Comparison of ENCODE assay signal across 8 cellular contexts in the genomic region with DNA sequence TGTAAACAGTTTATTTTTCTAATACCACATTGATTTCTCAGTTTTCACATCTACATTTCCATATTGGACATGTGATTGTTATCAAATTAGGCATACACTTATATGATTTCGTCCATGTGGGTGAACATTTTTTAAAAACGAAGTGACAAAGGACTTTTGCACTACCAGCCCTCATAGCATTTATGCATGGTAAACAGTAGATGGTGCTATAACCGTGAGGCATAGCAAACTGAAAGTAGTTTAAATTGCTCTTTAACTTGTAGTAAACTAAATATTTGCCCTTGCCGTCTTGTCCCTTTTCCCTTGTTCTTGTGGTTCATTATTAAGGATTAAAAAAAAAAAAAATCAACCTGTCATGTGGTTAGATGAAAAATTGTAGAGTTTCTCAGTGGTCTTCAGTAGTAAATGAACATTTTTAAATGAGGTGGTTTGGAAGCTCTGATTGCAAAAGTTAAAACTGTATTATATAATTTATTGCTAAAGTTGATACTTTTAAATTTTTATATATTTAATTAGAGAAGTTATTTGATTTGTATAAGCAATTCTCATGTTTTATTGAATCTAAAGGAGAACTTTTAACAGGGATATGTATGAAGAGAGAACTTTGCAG. TPM values are rescaled to one million over a fixed set of nuclear protein-coding genes. Genes with fewer than 3 reads are reported as not detected.
A peak's percentile ranks its signal among the peaks of the same experiment; 100 is the strongest.
DNase-seq lines count a peak whose midpoint lies in the region; ATAC-seq and TF ChIP-seq lines count a peak whose summit lies in the region.

No MANE protein-coding gene starts in this region.

- peak overlapping the region; percentile 44; the same call in 1 of the 2 replicates for H3K4me3 ChIP-seq in PC-3 (ENCODE audit: low read length)
- H3K4me3 ChIP-seq in left lung, result no peak overlapping the region
- peak overlapping the region; percentile 26 to 34 for H3K4me3 ChIP-seq in tibial artery

- POLR2A ChIA-PET in PC-3 (lab: Charles Lee; ENCODE audit: unreplicated experiment), result interaction anchor here (0.6 kb wide), 1 partner anchor 21 kb away, joined by 5 read pairs; no protein-coding TSS in a partner anchor

- H4K20me1 ChIP-seq in PC-3 (ENCODE audit: low read length), result no peaks in the 10 kb centered on the region

- H3K27ac Mint-ChIP-seq in chondrocyte (ENCODE audit: unreplicated experiment), result peak overlapping the region; percentile 42

- H3K27me3 Mint-ChIP-seq in chondrocyte (ENCODE audit: low read depth), result no peaks in the 10 kb centered on the region

- peak overlapping the region; percentile 69 for H2AFZ ChIP-seq in PC-3 (ENCODE audit: low read length)

- H3K27me3 ChIP-seq in PC-3 (ENCODE audit: low read length) (no peaks in the 10 kb centered on the region), left lung (no peaks in the 10 kb centered on the region), tibial artery (no peaks in the 10 kb centered on the region)

- H3K4me3 Mint-ChIP-seq in chondrocyte (ENCODE audit: unreplicated experiment), result peak overlapping the region; percentile 64

- H3K4me2 ChIP-seq in PC-3 (ENCODE audit: low read length), result peak overlapping the region; percentile 64

- H3K9me2 ChIP-seq in PC-3 (replicated peaks; ENCODE audit: low read length), result no peaks in the 10 kb centered on the region

- TF ChIP-seq CTCF in PC-3 (conservative IDR thresholded peaks at IDR 0.05; ENCODE audit: low read depth, low read length), result peak; percentile 96
- peak; percentile 95 for TF ChIP-seq CTCF in chondrocyte (IDR thresholded peaks at IDR 0.05)
- peak; percentile 70 to 76 for TF ChIP-seq CTCF in left lung (IDR thresholded peaks at IDR 0.05)
- peak; percentile 62 to 72 for TF ChIP-seq CTCF in tibial artery (IDR thresholded peaks at IDR 0.05)

- no peaks in the 10 kb centered on the region for H3F3A ChIP-seq in PC-3 (ENCODE audit: low read length, unreplicated experiment)

- H3K36me3 Mint-ChIP-seq in chondrocyte (ENCODE audit: low read depth), result no peaks in the 10 kb centered on the region

- no peak overlapping the region for H3K9ac ChIP-seq in PC-3 (ENCODE audit: low read length)

- peaks cover 14% of the 10 kb centered on the region for H3K4me1 Mint-ChIP-seq in chondrocyte (ENCODE audit: low read depth)

- H3K27ac ChIP-seq in PC-3 (ENCODE audit: low read length), result no peak overlapping the region
- H3K27ac ChIP-seq in left lung, result peak overlapping the region in 1 of 2 donors; percentile 1
- no peak overlapping the region for H3K27ac ChIP-seq in tibial artery

- ATAC-seq in GM21381 (IDR thresholded peaks at IDR 0.05; ENCODE audit: unreplicated experiment) (peak; percentile 94), HG03565 (IDR thresholded peaks at IDR 0.05; ENCODE audit: unreplicated experiment) (peak; percentile 87), PC-3 (peak; percentile 89), left lung (peak; percentile 78)

- H3K36me3 ChIP-seq in PC-3 (ENCODE audit: low read depth, low read length), result no peaks in the 10 kb centered on the region
- no peaks in the 10 kb centered on the region for H3K36me3 ChIP-seq in left lung
- H3K36me3 ChIP-seq in tibial artery, result no peaks in the 10 kb centered on the region

- H3K4me1 ChIP-seq in PC-3 (ENCODE audit: insufficient read depth, low read length), result no peaks in the 10 kb centered on the region
- peaks cover 6 to 19% of the 10 kb centered on the region in 2 donors for H3K4me1 ChIP-seq in left lung
- peaks cover 0 to 7% (median 2%) of the 10 kb centered on the region in 4 donors for H3K4me1 ChIP-seq in tibial artery

- H3K79me2 ChIP-seq in PC-3 (ENCODE audit: low read length), result no peaks in the 10 kb centered on the region

- H3K9me3 ChIP-seq in PC-3 (ENCODE audit: low read length) (no peaks in the 10 kb centered on the region), left lung (no peaks in the 10 kb centered on the region), tibial artery (no peaks in the 10 kb centered on the region)

- no TSS peak for BruUV-seq in PC-3 (replicated peaks; lab: Mats Ljungman, UMichigan)

- no peaks in the 10 kb centered on the region for H3K9me3 Mint-ChIP-seq in chondrocyte (ENCODE audit: low read depth)

- intact Hi-C loops in PC-3 (cut with micrococcal nuclease) (loop anchor here (1.0 to 10.0 kb wide), 5 partner anchors 20 to 170 kb away; a partner anchor contains a TSS), left lung (cut with DNase I) (loop anchor here in 1 of 2 donors (5.0 kb wide), 1 partner anchor 63 kb away; no protein-coding TSS in a partner anchor), tibial artery (cut with DNase I; ENCODE audit: low total_unique reads) (no loop called here)

- CTCF ChIA-PET in PC-3 (lab: Charles Lee), result interaction anchor here (0.7 kb wide), 1 partner anchor 15 kb away, joined by 3 read pairs; no protein-coding TSS in a partner anchor

- DNase-seq in NCI-H82 (lab: John Stamatoyannopoulos, UW), result peak; percentile 69
- DNase-seq in NCI-H82 treated with DMSO at 0.1 percent for 48 hours (lab: John Stamatoyannopoulos, UW; ENCODE audit: unreplicated experiment), result no peak
- DNase-seq in PC-3, result peak; percentile 70
- DNase-seq in chondrocyte (ENCODE audit: low spot score), result no peak
- DNase-seq in left lung, result no peak
- no peak for DNase-seq in tibial artery

RNA-seq across cellular contexts. Expression of a gene that starts 24.0 kb away (rescaled TPM):
- not detected in 2 replicates for total RNA-seq in PC-3 (2014; rRNA removed)
- total RNA-seq in chondrocyte, result not detected in 3 replicates
- total RNA-seq in left lung, result 1 to 10 TPM; 2.4 to 4.8 TPM

RNA-seq across cellular contexts. Expression of a gene that starts 24.5 kb away (rescaled TPM):
- 10.7 and 12.6 TPM in 2 replicates for total RNA-seq in PC-3 (2014; rRNA removed)
- total RNA-seq in chondrocyte, result 10.7 to 12.2 TPM (median 10.8 TPM) in 3 replicates
- 10 to 100 TPM; 21.5 to 25.2 TPM for total RNA-seq in left lung

RNA-seq across cellular contexts. Expression of a gene that starts 30.7 kb away (rescaled TPM):
- total RNA-seq in PC-3 (2014; rRNA removed) (5.5 and 5.8 TPM in 2 replicates), chondrocyte (24.5 to 32.6 TPM (median 25.6 TPM) in 3 replicates), left lung (100 to 1,000 TPM in 1 of 2 donors, 10 to 100 TPM in 1; 51.1 to 119 TPM)

RNA-seq across cellular contexts. Expression of a gene that starts 58.3 kb away (rescaled TPM):
- total RNA-seq in PC-3 (2014; rRNA removed), result 2.2 and 2.6 TPM in 2 replicates
- total RNA-seq in chondrocyte, result 2.4 to 2.9 TPM (median 2.9 TPM) in 3 replicates
- total RNA-seq in left lung, result 1 to 10 TPM; 6.6 to 7.4 TPM

RNA-seq across cellular contexts. Expression of a gene that starts 58.5 kb away (rescaled TPM):
- 4.4 and 5.3 TPM in 2 replicates for total RNA-seq in PC-3 (2014; rRNA removed)
- 7.5 to 14.5 TPM (median 8.5 TPM) in 3 replicates for total RNA-seq in chondrocyte
- 10 to 100 TPM; 13.4 to 14.5 TPM for total RNA-seq in left lung

Comparison
In these comparisons a context has a peak if more than half of its experiments do, and no peak if none do; other contexts are left out.
1. DNase-seq: peak in NCI-H82 (single experiment) and PC-3 (single experiment); none in NCI-H82 treated with DMSO at 0.1 percent for 48 hours (single experiment), chondrocyte (single experiment), left lung (0 of 2) and tibial artery (0 of 2).
2. H3K4me3 ChIP-seq: peak in PC-3 (single experiment) and tibial artery (2 of 2); none in left lung (0 of 2).
3. Peak in every context shown above with its lines, with median percentiles within 50 percentile points of each other: ATAC-seq and CTCF ChIP-seq.